ENCODE assay signal across 10 cellular contexts in the genomic region with DNA sequence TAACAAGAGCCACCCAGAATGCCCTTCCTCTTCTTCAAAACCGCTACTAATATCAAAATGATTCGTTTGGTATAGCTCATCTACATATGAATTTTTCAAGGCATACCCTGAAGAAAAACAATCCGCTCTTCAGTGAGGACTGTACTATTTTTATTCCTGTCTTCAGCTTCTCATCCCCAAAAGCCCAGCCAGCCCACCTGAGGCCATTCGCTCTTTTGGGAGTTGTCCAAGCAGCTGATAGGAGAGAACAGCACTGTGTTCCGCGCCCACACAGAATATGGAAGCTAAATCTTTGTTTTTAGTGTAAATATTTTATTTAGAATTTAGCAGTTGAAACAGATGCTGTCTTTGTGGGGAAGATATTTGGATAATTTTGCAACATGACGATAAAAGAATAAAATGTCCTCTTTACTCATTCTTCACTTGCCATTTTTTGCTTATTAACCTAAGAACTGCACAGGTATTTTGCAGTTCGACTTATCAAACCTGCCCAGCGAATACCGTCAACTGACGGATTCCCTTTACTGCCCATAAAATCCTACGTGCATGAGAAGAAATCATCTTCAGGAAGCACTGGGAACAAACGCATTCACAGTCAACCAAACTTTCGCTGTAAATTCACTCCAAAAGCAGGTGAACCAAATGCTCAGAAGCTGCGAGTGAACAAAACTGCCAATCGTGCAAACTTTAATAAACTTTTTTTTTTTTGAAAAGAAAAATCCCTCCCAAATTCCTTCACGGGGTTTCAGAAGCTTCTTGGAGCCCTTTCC. TPM values are rescaled to one million over a fixed set of nuclear protein-coding genes. Genes with fewer than 3 reads are reported as not detected.
DNase-seq lines count a peak whose midpoint lies in the region; ATAC-seq and TF ChIP-seq lines count a peak whose summit lies in the region.
"Had no signal": no experiment of that assay in that cellular context is flagged by ENCODE, and none has a peak within 500 bp of the region (broad histone marks: within the 10 kb centered on the region; RNA-seq: fewer than 3 reads in every experiment).

No MANE protein-coding gene starts in this region.

- peaks cover 72% of the 10 kb centered on the region for H3K27me3 Mint-ChIP-seq in CD4-positive, CD25-positive, alpha-beta regulatory T cell
- H3K27me3 Mint-ChIP-seq in osteocyte (ENCODE audit: unreplicated experiment) (peaks cover 2% of the 10 kb centered on the region), Caco-2 (ENCODE audit: insufficient read depth, unreplicated experiment) (peaks cover 4% of the 10 kb centered on the region)
- H3K27me3 Mint-ChIP-seq in stimulated activated naive B cell treated with anti-CD40 and anti-IgM and Interleukin-4, amounts not matched to agents 10 μg/mL and 1 μg/mL and 100 μg/mL, for 72 hours = peaks cover 40 to 54% of the 10 kb centered on the region in 2 donors

- H3K4me3 ChIP-seq in CD4-positive, CD25-positive, alpha-beta regulatory T cell (ENCODE audit: low read depth, low read length) = no peak overlapping the region
- peak overlapping the region; percentile 28 to 80 for H3K4me3 ChIP-seq in gastroesophageal sphincter
- no peak overlapping the region for H3K4me3 ChIP-seq in Caco-2 (ENCODE audit: low read depth, low read length)

- no peak for ATAC-seq in CD4-positive, CD25-positive, alpha-beta regulatory T cell (ENCODE audit: low read depth in 2 of 2)
- no peak for ATAC-seq in gastroesophageal sphincter
- ATAC-seq in stimulated activated naive B cell treated with anti-CD40 and anti-IgM and Interleukin-4, amounts not matched to agents 10 μg/mL and 1 μg/mL and 100 μg/mL, for 72 hours (replicated peaks) = no peak
- ATAC-seq in HG02759 (IDR thresholded peaks at IDR 0.05; ENCODE audit: unreplicated experiment) = no peak

- no peak for DNase-seq in CD4-positive, CD25-positive, alpha-beta regulatory T cell
- DNase-seq in osteocyte (ENCODE audit: extremely low spot score, unreplicated experiment) (no peak), NCI-H2227 treated with DMSO at 0.1 percent for 48 hours (lab: John Stamatoyannopoulos, UW) (no peak), Caco-2 (no peak)
- no peak for DNase-seq in stimulated activated naive B cell treated with anti-CD40 and anti-IgM and Interleukin-4, amounts not matched to agents 10 μg/mL and 1 μg/mL and 100 μg/mL, for 72 hours
- DNase-seq: activated T-cell treated with anti-CD3 and anti-CD28 coated beads for 4 hours, GF-D8 had no signal

- TF ChIP-seq CTCF in gastroesophageal sphincter (IDR thresholded peaks at IDR 0.05) = no peak
- no peak for TF ChIP-seq CTCF in osteocyte (IDR thresholded peaks at IDR 0.05)
- no peak for TF ChIP-seq CTCF in Caco-2 (IDR thresholded peaks at IDR 0.05; ENCODE audit: insufficient read depth in 1 of 2, low read depth in 1 of 2, low read length in 1 of 2, severe bottlenecking in 1 of 2, unreplicated experiment in 1 of 2)

- POLR2A ChIA-PET in Caco-2 (lab: Charles Lee) = no interaction called here

- H3K4me3 Mint-ChIP-seq in CD4-positive, CD25-positive, alpha-beta regulatory T cell = peak overlapping the region in 3 of 4 donors; percentile 61 to 81 (median 71)
- H3K4me3 Mint-ChIP-seq in osteocyte (ENCODE audit: unreplicated experiment) (peak overlapping the region; percentile 92), Caco-2 (ENCODE audit: unreplicated experiment) (no peak overlapping the region)
- H3K4me3 Mint-ChIP-seq in stimulated activated naive B cell treated with anti-CD40 and anti-IgM and Interleukin-4, amounts not matched to agents 10 μg/mL and 1 μg/mL and 100 μg/mL, for 72 hours = peak overlapping the region in 1 of 2 donors; percentile 81

- H3K9me3 Mint-ChIP-seq in CD4-positive, CD25-positive, alpha-beta regulatory T cell = peaks cover 0 to 7% (median 2%) of the 10 kb centered on the region in 7 donors
- H3K9me3 Mint-ChIP-seq in osteocyte (ENCODE audit: unreplicated experiment) (no peaks in the 10 kb centered on the region), Caco-2 (ENCODE audit: unreplicated experiment) (no peaks in the 10 kb centered on the region)
- no peaks in the 10 kb centered on the region for H3K9me3 Mint-ChIP-seq in stimulated activated naive B cell treated with anti-CD40 and anti-IgM and Interleukin-4, amounts not matched to agents 10 μg/mL and 1 μg/mL and 100 μg/mL, for 72 hours

- H3K9me3 ChIP-seq in CD4-positive, CD25-positive, alpha-beta regulatory T cell (ENCODE audit: control insufficient read depth in 2 of 2, low read length in 2 of 2) = no peaks in the 10 kb centered on the region
- H3K9me3 ChIP-seq in gastroesophageal sphincter (no peaks in the 10 kb centered on the region), Caco-2 (no peaks in the 10 kb centered on the region)

- no peaks in the 10 kb centered on the region for H3K36me3 ChIP-seq in CD4-positive, CD25-positive, alpha-beta regulatory T cell (ENCODE audit: control insufficient read depth, insufficient read depth, low read length)
- no peaks in the 10 kb centered on the region for H3K36me3 ChIP-seq in gastroesophageal sphincter
- no peaks in the 10 kb centered on the region for H3K36me3 ChIP-seq in Caco-2 (ENCODE audit: control insufficient read depth, insufficient read depth, low read length)

- H3K27me3 ChIP-seq in CD4-positive, CD25-positive, alpha-beta regulatory T cell (ENCODE audit: control insufficient read depth, insufficient read depth, low read length) = peaks cover 43% of the 10 kb centered on the region
- H3K27me3 ChIP-seq in gastroesophageal sphincter = peaks cover 63% of the 10 kb centered on the region
- no peaks in the 10 kb centered on the region for H3K27me3 ChIP-seq in Caco-2 (replicated peaks; ENCODE audit: control insufficient read depth, insufficient read depth, low read length)

- CTCF ChIA-PET in Caco-2 (lab: Charles Lee) = no interaction called here

- intact Hi-C loops in Caco-2 (cut with micrococcal nuclease; ENCODE audit: unreplicated experiment) = no loop called here

- peak overlapping the region in 1 of 3 donors; percentile 5 for H3K27ac Mint-ChIP-seq in CD4-positive, CD25-positive, alpha-beta regulatory T cell
- H3K27ac Mint-ChIP-seq in osteocyte (ENCODE audit: unreplicated experiment) = peak overlapping the region; percentile 97
- H3K27ac Mint-ChIP-seq in stimulated activated naive B cell treated with anti-CD40 and anti-IgM and Interleukin-4, amounts not matched to agents 10 μg/mL and 1 μg/mL and 100 μg/mL, for 72 hours = no peak overlapping the region
- no peak overlapping the region for H3K27ac Mint-ChIP-seq in Caco-2 (ENCODE audit: unreplicated experiment)

- no TSS peak for BruUV-seq in Caco-2 (replicated peaks; lab: Mats Ljungman, UMichigan)

- no peak for TF ChIP-seq POLR2A in gastroesophageal sphincter (IDR thresholded peaks at IDR 0.05)

- H3K4me1 ChIP-seq in CD4-positive, CD25-positive, alpha-beta regulatory T cell (ENCODE audit: control insufficient read depth, insufficient read depth, low read length, poor library complexity, severe bottlenecking) = peaks cover 24% of the 10 kb centered on the region
- H3K4me1 ChIP-seq in gastroesophageal sphincter (peaks cover 0 to 41% (median 9%) of the 10 kb centered on the region in 3 donors), Caco-2 (no peaks in the 10 kb centered on the region)

- no peak for TF ChIP-seq EP300 in gastroesophageal sphincter (IDR thresholded peaks at IDR 0.05)

- 69 to 70% methylated on average over 12 to 17 of the region's 17 CpGs for WGBS in gastroesophageal sphincter (ENCODE audit: low coverage in 1 of 2), 2 donors

- no peaks in the 10 kb centered on the region for H3K36me3 Mint-ChIP-seq in CD4-positive, CD25-positive, alpha-beta regulatory T cell
- no peaks in the 10 kb centered on the region for H3K36me3 Mint-ChIP-seq in osteocyte (ENCODE audit: unreplicated experiment)
- peaks cover 3 to 6% of the 10 kb centered on the region in 2 donors for H3K36me3 Mint-ChIP-seq in stimulated activated naive B cell treated with anti-CD40 and anti-IgM and Interleukin-4, amounts not matched to agents 10 μg/mL and 1 μg/mL and 100 μg/mL, for 72 hours
- no peaks in the 10 kb centered on the region for H3K36me3 Mint-ChIP-seq in Caco-2 (ENCODE audit: insufficient read depth, unreplicated experiment)

- no peak overlapping the region for H3K27ac ChIP-seq in CD4-positive, CD25-positive, alpha-beta regulatory T cell (ENCODE audit: insufficient read depth, low read length, poor library complexity, severe bottlenecking)
- peak overlapping the region in 3 of 4 donors; percentile 88 to 90 (median 89) for H3K27ac ChIP-seq in gastroesophageal sphincter

- peaks cover 0 to 25% (median 7%) of the 10 kb centered on the region in 4 donors for H3K4me1 Mint-ChIP-seq in CD4-positive, CD25-positive, alpha-beta regulatory T cell
- peaks cover 36% of the 10 kb centered on the region for H3K4me1 Mint-ChIP-seq in osteocyte (ENCODE audit: unreplicated experiment)
- peaks cover 8 to 24% of the 10 kb centered on the region in 2 donors for H3K4me1 Mint-ChIP-seq in stimulated activated naive B cell treated with anti-CD40 and anti-IgM and Interleukin-4, amounts not matched to agents 10 μg/mL and 1 μg/mL and 100 μg/mL, for 72 hours
- H3K4me1 Mint-ChIP-seq in Caco-2 (ENCODE audit: low read depth, unreplicated experiment) = no peaks in the 10 kb centered on the region

TF ChIP-seq in PFSK-1, 5 proteins besides CTCF, POLR2A, EP300 and RAD21:
- peak; percentile 23; the same call in 1 of the 2 replicates for TF ChIP-seq POLR2AphosphoS5 (IDR thresholded peaks at IDR 0.05; ENCODE audit: low read depth, low read length)
- peak; percentile 58; the same call in 1 of the 2 replicates for TF ChIP-seq SIN3A (IDR thresholded peaks at IDR 0.05; ENCODE audit: borderline replicate concordance, insufficient read depth, low read length)
- no peak for TF ChIP-seq FOXP2 (optimal IDR thresholded peaks at IDR 0.05; ENCODE audit: borderline replicate concordance, extremely low read depth, extremely low read length, insufficient read depth)

RNA-seq across cellular contexts. Expression of a gene that starts 3.4 kb away (rescaled TPM):
- 1.8 TPM for total RNA-seq in CD4-positive, CD25-positive, alpha-beta regulatory T cell
- polyA plus RNA-seq in CD4-positive, CD25-positive, alpha-beta regulatory T cell = not detected
- polyA plus RNA-seq in PFSK-1 (2012; ENCODE audit: insufficient read length, low read depth) = 34.5 TPM
- total RNA-seq in gastroesophageal sphincter (10 to 100 TPM in 3 of 4 donors, 1 to 10 TPM in 1; 9.9 to 29.3 (median 13.4) TPM), osteocyte (52.2 and 57.1 TPM in 2 replicates), Caco-2 (2022) (0.09 TPM in 1 of 2 replicates, not detected in the other)

Comparison
In these comparisons a context has a peak if more than half of its experiments do, and no peak if none do; other contexts are left out.
1. H3K4me3 ChIP-seq: peak in gastroesophageal sphincter (2 of 2); none in CD4-positive, CD25-positive, alpha-beta regulatory T cell (single experiment) and Caco-2 (single experiment).